14 cellular contexts compared by ENCODE assay signal in the genomic region with DNA sequence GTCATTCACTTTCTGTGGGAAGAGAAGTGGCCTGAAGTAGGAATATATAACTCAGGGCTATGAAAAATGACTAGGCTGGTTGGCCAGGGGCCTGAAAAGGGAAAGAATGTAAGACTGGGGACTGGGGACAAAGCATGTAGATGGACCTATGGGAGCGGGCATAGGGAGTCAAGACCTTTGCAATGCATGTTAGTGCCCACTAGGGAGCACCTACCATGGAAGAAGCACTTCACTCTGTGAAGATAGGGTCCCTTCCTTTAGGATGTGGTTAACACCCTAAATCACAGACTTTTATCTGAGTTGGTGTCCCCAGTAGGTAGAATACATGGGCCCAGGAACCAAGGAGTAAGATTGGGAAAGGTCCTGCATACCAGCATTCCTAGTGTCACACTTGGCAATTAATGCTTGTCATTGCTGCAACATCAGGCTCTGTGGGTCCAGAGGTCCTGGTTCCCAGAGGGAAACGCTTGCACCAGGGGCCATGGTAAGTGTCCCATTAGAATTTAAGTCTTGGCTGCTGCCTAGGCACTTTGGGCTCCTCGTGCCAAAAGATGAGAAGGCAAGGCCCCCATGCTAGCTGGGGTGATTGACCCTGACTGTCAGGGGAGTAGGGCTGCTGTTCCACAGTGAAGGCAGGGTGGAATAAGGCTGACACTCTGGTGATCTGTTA.
A peak's percentile ranks its signal among the peaks of the same experiment; 100 is the strongest.
DNase-seq lines count a peak whose midpoint lies in the region; ATAC-seq lines count a peak whose summit lies in the region.
"Had no signal": no experiment of that assay in that cellular context is flagged by ENCODE, and none has a peak within 500 bp of the region (broad histone marks: within the 10 kb centered on the region; RNA-seq: fewer than 3 reads in every experiment).

No MANE protein-coding gene starts in this region.

- DNase-seq in SKM-1 treated with dmso at 0.1 percent for 144 hours (lab: John Stamatoyannopoulos, UW; ENCODE audit: unreplicated experiment) (peak; percentile 5), SKM-1 (lab: John Stamatoyannopoulos, UW; ENCODE audit: unreplicated experiment) (no peak), Kasumi-1 (lab: John Stamatoyannopoulos, UW) (peak; percentile 33 to 44), NCI-H1930 (lab: John Stamatoyannopoulos, UW) (no peak), epidermal melanocyte (ENCODE audit: insufficient read length, low spot score) (no peak), dedifferentiated amniotic fluid mesenchymal stem cell (ENCODE audit: extremely low spot score) (no peak)
- no peak for DNase-seq in central memory CD8-positive, alpha-beta T cell (ENCODE audit: low spot score in 2 of 2)
- no peak for DNase-seq in stimulated activated naive B cell treated with anti-CD40 and anti-IgM and Interleukin-4, amounts not matched to agents 10 μg/mL and 1 μg/mL and 100 μg/mL, for 72 hours
- DNase-seq: activated CD4-positive, CD25-positive, alpha-beta regulatory T cell treated with anti-CD3 and anti-CD28 coated beads, Interleukin-2, amount 50 U/mL, for 72 hours; DMS79; foreskin fibroblast; NCI-H2029 treated with DMSO at 0.1 percent for 48 hours; NK-92 treated with Interleukin-12 subunit alpha and Interleukin-12 subunit beta, amount 100 ng/mL, for 24 hours had no signal

- no peak overlapping the region for H3K4me3 Mint-ChIP-seq in central memory CD8-positive, alpha-beta T cell
- H3K4me3 Mint-ChIP-seq in stimulated activated naive B cell treated with anti-CD40 and anti-IgM and Interleukin-4, amounts not matched to agents 10 μg/mL and 1 μg/mL and 100 μg/mL, for 72 hours: no peak overlapping the region

- peaks cover 6% of the 10 kb centered on the region for H3K4me1 Mint-ChIP-seq in central memory CD8-positive, alpha-beta T cell
- peaks cover under 1 to 3% of the 10 kb centered on the region in 2 donors for H3K4me1 Mint-ChIP-seq in stimulated activated naive B cell treated with anti-CD40 and anti-IgM and Interleukin-4, amounts not matched to agents 10 μg/mL and 1 μg/mL and 100 μg/mL, for 72 hours

- no peaks in the 10 kb centered on the region for H3K36me3 Mint-ChIP-seq in central memory CD8-positive, alpha-beta T cell (ENCODE audit: insufficient read depth)
- no peaks in the 10 kb centered on the region for H3K36me3 Mint-ChIP-seq in stimulated activated naive B cell treated with anti-CD40 and anti-IgM and Interleukin-4, amounts not matched to agents 10 μg/mL and 1 μg/mL and 100 μg/mL, for 72 hours

- no peak for ATAC-seq in central memory CD8-positive, alpha-beta T cell (replicated peaks; ENCODE audit: extremely low read depth, poor library complexity, severe bottlenecking)
- ATAC-seq in stimulated activated naive B cell treated with anti-CD40 and anti-IgM and Interleukin-4, amounts not matched to agents 10 μg/mL and 1 μg/mL and 100 μg/mL, for 72 hours (replicated peaks): peak; percentile 39 to 44
- ATAC-seq: SK-N-SH treated with all-trans-retinoic acid at 6 μM for 48 hours had no signal

- H3K27me3 Mint-ChIP-seq in central memory CD8-positive, alpha-beta T cell: peaks cover 23% of the 10 kb centered on the region
- H3K27me3 Mint-ChIP-seq in stimulated activated naive B cell treated with anti-CD40 and anti-IgM and Interleukin-4, amounts not matched to agents 10 μg/mL and 1 μg/mL and 100 μg/mL, for 72 hours: peaks cover 4 to 8% of the 10 kb centered on the region in 2 donors

- H3K9me3 Mint-ChIP-seq in central memory CD8-positive, alpha-beta T cell: no peaks in the 10 kb centered on the region
- no peaks in the 10 kb centered on the region for H3K9me3 Mint-ChIP-seq in stimulated activated naive B cell treated with anti-CD40 and anti-IgM and Interleukin-4, amounts not matched to agents 10 μg/mL and 1 μg/mL and 100 μg/mL, for 72 hours

- peak overlapping the region; percentile 8 for H3K27ac Mint-ChIP-seq in central memory CD8-positive, alpha-beta T cell (ENCODE audit: low read depth)
- no peak overlapping the region for H3K27ac Mint-ChIP-seq in stimulated activated naive B cell treated with anti-CD40 and anti-IgM and Interleukin-4, amounts not matched to agents 10 μg/mL and 1 μg/mL and 100 μg/mL, for 72 hours

Comparison
In these comparisons a context has a peak if more than half of its experiments do, and no peak if none do; other contexts are left out.
1. DNase-seq: peak in SKM-1 treated with dmso at 0.1 percent for 144 hours (single experiment) and Kasumi-1 (2 of 2); none in SKM-1 (single experiment), central memory CD8-positive, alpha-beta T cell (0 of 2), stimulated activated naive B cell treated with anti-CD40 and anti-IgM and Interleukin-4, amounts not matched to agents 10 μg/mL and 1 μg/mL and 100 μg/mL, for 72 hours (single experiment), NCI-H1930 (0 of 2), epidermal melanocyte (single experiment) and dedifferentiated amniotic fluid mesenchymal stem cell (single experiment).